Comparison of ENCODE assay signal across 19 cellular contexts in the genomic region with DNA sequence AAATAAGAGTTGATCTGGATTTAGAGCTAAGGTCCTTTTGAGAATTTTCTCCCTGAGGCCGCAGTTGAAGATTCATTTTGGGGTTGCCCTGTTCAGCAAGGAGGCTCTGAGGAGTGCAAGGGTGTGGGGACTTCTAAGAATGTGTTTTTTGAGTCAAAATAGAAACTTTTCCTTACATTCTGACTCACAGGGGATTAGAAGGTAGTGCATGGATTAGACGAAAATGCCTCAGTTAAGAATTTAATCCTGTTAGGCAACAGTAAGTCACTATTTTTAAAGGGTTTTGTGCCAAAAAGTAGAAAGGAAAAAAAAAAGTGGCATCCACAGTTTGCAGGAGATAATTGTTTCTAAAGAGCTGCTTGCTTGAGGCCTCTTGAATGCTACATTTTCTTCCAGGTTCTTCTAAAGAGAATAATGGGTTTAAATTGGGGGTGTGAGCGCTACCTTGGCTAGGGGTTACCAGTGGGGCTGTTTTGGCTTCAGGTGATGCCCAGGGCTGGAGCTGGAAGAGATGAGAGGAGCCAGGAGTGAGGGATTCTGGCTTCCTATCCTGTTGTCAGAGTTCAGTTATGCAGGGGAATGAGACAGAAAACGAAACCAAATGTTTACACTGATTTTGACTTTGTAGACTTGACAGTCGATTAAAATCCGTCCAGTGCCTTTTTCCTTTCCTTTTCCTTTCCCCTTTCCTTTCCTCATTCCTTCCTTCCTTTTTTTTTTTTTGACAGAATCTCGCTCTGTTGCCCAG. TPM values are rescaled to one million over a fixed set of nuclear protein-coding genes. Genes with fewer than 3 reads are reported as not detected.
DNase-seq lines count a peak whose midpoint lies in the region; ATAC-seq and TF ChIP-seq lines count a peak whose summit lies in the region.
"Had no signal": no experiment of that assay in that cellular context is flagged by ENCODE, and none has a peak within 500 bp of the region (broad histone marks: within the 10 kb centered on the region; RNA-seq: fewer than 3 reads in every experiment).

No MANE protein-coding gene starts in this region.

- intact Hi-C loops in spleen (cut with DNase I; ENCODE audit: low total_unique reads) = no loop called here

- ATAC-seq in GM23338 = no peak
- no peak for ATAC-seq in HG03378 (IDR thresholded peaks at IDR 0.05; ENCODE audit: unreplicated experiment)
- ATAC-seq: activated T-cell treated with anti-CD3 and anti-CD28 coated beads, Interleukin-2, amount 50 U/mL, for 72 hours; CD8-positive, alpha-beta T cell; right cardiac atrium had no signal

- TF ChIP-seq CTCF in GM23338 (conservative IDR thresholded peaks at IDR 0.05; ENCODE audit: low read depth in 2 of 2) (no peak), WI38 (IDR thresholded peaks at IDR 0.05; ENCODE audit: low read depth, low read length) (no peak), hepatocyte (IDR thresholded peaks at IDR 0.05; ENCODE audit: poor library complexity) (no peak), spleen (IDR thresholded peaks at IDR 0.05 in 8 of 11, conservative IDR thresholded peaks at IDR 0.05 in 3 of 11) (no peak)

- DNase-seq in GM23338 (ENCODE audit: low spot score) (no peak), hepatocyte (ENCODE audit: low spot score) (no peak), spleen (no peak), NCI-H510A (lab: John Stamatoyannopoulos, UW) (no peak), NCI-H2196 treated with DMSO at 0.1 percent for 48 hours (lab: John Stamatoyannopoulos, UW; ENCODE audit: unreplicated experiment) (no peak)
- no peak for DNase-seq in activated CD4-positive, CD25-positive, alpha-beta regulatory T cell treated with anti-CD3 and anti-CD28 coated beads, Interleukin-2, amount 50 U/mL, for 72 hours
- DNase-seq: activated CD4-positive, alpha-beta memory T cell treated with anti-CD3 and anti-CD28 coated beads for 36 hours; activated T-cell treated with anti-CD3 and anti-CD28 coated beads, Interleukin-2, amount 50 U/mL, for 72 hours; CD8-positive, alpha-beta T cell; NCI-H1105; NCI-H2227 treated with DMSO at 0.1 percent for 48 hours; right cardiac atrium; stimulated activated CD4-positive, alpha-beta T cell treated with anti-CD3 and anti-CD28 coated beads, Interleukin-4, amount 100 ng/mL, for 1 hour; stimulated activated CD8-positive, alpha-beta memory T cell treated with anti-CD3 and anti-CD28 coated beads, Interleukin-4, amount 100 ng/mL, for 48 hours; thyroid gland had no signal

- H3K27me3 ChIP-seq in GM23338 (ENCODE audit: insufficient read depth) (no peaks in the 10 kb centered on the region), hepatocyte (no peaks in the 10 kb centered on the region), spleen (replicated peaks in 1 of 7) (peaks cover 0 to 4% (median 0%) of the 10 kb centered on the region in 7 donors)
- H3K27me3 ChIP-seq: thyroid gland had no signal

- H3K4me3 Mint-ChIP-seq in GM23338 = no peak overlapping the region
- H3K4me3 Mint-ChIP-seq: activated CD4-positive, alpha-beta memory T cell treated with anti-CD3 and anti-CD28 coated beads for 36 hours; activated T-cell treated with anti-CD3 and anti-CD28 coated beads, Interleukin-2, amount 50 U/mL, for 72 hours; CD8-positive, alpha-beta T cell; nephron had no signal

- no peaks in the 10 kb centered on the region for H3F3A ChIP-seq in GM23338 (replicated peaks; ENCODE audit: low read depth)

- H3K4me2 ChIP-seq in GM23338 (no peak overlapping the region), hepatocyte (peak overlapping the region; percentile 67)

- no peaks in the 10 kb centered on the region for H3K27me3 Mint-ChIP-seq in GM23338 (ENCODE audit: insufficient read depth, low read depth, poor library complexity)

- peaks cover 2% of the 10 kb centered on the region; the same call in 1 of the 2 replicates for H3K9me2 ChIP-seq in GM23338 (ENCODE audit: insufficient read depth)
- no peaks in the 10 kb centered on the region for H3K9me2 ChIP-seq in hepatocyte (replicated peaks; ENCODE audit: insufficient read depth)

- H3K4me1 Mint-ChIP-seq in GM23338 = no peaks in the 10 kb centered on the region; the same call in 2 of the 3 replicates

- H4K20me1 ChIP-seq in GM23338 (replicated peaks; ENCODE audit: insufficient read depth) (no peaks in the 10 kb centered on the region), hepatocyte (ENCODE audit: insufficient read depth, poor library complexity, severe bottlenecking) (no peaks in the 10 kb centered on the region)

- H3K27ac Mint-ChIP-seq in GM23338 = no peak overlapping the region
- H3K27ac Mint-ChIP-seq: activated CD4-positive, alpha-beta memory T cell treated with anti-CD3 and anti-CD28 coated beads for 36 hours; CD8-positive, alpha-beta T cell had no signal

- H3K4me3 ChIP-seq in GM23338 = no peak overlapping the region
- peak overlapping the region; percentile 33; the same call in 1 of the 2 replicates for H3K4me3 ChIP-seq in WI38 (ENCODE audit: low read depth, low read length)
- no peak overlapping the region for H3K4me3 ChIP-seq in hepatocyte
- no peak overlapping the region for H3K4me3 ChIP-seq in spleen
- H3K4me3 ChIP-seq: SK-N-MC, thyroid gland had no signal

- 0 out of 3 replicates have a peak, but pooled peaks cover 3% of the 10 kb centered on the region for H3K9me3 Mint-ChIP-seq in GM23338

- H3K79me2 ChIP-seq in GM23338 (replicated peaks; ENCODE audit: insufficient read depth) = no peaks in the 10 kb centered on the region
- no peaks in the 10 kb centered on the region for H3K79me2 ChIP-seq in hepatocyte

- H3K4me1 ChIP-seq in GM23338 (ENCODE audit: insufficient read depth) (no peaks in the 10 kb centered on the region), hepatocyte (ENCODE audit: insufficient read depth) (no peaks in the 10 kb centered on the region), spleen (peaks cover 0 to 4% (median 0%) of the 10 kb centered on the region in 6 donors)
- H3K4me1 ChIP-seq: thyroid gland had no signal

- H3K36me3 ChIP-seq in GM23338 (ENCODE audit: insufficient read depth) (no peaks in the 10 kb centered on the region), hepatocyte (replicated peaks; ENCODE audit: insufficient read depth, low read depth) (no peaks in the 10 kb centered on the region), spleen (no peaks in the 10 kb centered on the region)
- H3K36me3 ChIP-seq: thyroid gland had no signal

- WGBS in hepatocyte (ENCODE audit: low lambda C conversion rate, missing lambda C conversion rate) = 52% methylated on average over 7 of the region's 7 CpGs
- WGBS in spleen, 5 donors = 49 to 67% (median 58%) methylated on average over 7 of the region's 7 CpGs

- H3K27ac ChIP-seq in GM23338 (ENCODE audit: low read depth) (no peak overlapping the region), hepatocyte (peak overlapping the region; percentile 37), spleen (peak overlapping the region in 5 of 8 donors; percentile 30 to 55 (median 37))
- H3K27ac ChIP-seq: SK-N-MC, thyroid gland had no signal

- no peaks in the 10 kb centered on the region; the same call in 2 of the 3 replicates for H3K36me3 Mint-ChIP-seq in GM23338 (ENCODE audit: low read depth)
- H3K36me3 Mint-ChIP-seq: CD8-positive, alpha-beta T cell had no signal

- no peak for TF ChIP-seq POLR2A in spleen (IDR thresholded peaks at IDR 0.05)

- no peaks in the 10 kb centered on the region for H3K9me3 ChIP-seq in hepatocyte (ENCODE audit: low read depth)
- H3K9me3 ChIP-seq in spleen = peaks cover 0 to 12% (median 8%) of the 10 kb centered on the region in 8 donors
- H3K9me3 ChIP-seq: thyroid gland had no signal

- H2AFZ ChIP-seq in GM23338 (peak overlapping the region; percentile 38; the same call in 1 of the 2 replicates), hepatocyte (no peak overlapping the region)

TF ChIP-seq in GM23338, 12 proteins besides CTCF, POLR2A, EP300 and RAD21:
- TF ChIP-seq, protein P1, sequence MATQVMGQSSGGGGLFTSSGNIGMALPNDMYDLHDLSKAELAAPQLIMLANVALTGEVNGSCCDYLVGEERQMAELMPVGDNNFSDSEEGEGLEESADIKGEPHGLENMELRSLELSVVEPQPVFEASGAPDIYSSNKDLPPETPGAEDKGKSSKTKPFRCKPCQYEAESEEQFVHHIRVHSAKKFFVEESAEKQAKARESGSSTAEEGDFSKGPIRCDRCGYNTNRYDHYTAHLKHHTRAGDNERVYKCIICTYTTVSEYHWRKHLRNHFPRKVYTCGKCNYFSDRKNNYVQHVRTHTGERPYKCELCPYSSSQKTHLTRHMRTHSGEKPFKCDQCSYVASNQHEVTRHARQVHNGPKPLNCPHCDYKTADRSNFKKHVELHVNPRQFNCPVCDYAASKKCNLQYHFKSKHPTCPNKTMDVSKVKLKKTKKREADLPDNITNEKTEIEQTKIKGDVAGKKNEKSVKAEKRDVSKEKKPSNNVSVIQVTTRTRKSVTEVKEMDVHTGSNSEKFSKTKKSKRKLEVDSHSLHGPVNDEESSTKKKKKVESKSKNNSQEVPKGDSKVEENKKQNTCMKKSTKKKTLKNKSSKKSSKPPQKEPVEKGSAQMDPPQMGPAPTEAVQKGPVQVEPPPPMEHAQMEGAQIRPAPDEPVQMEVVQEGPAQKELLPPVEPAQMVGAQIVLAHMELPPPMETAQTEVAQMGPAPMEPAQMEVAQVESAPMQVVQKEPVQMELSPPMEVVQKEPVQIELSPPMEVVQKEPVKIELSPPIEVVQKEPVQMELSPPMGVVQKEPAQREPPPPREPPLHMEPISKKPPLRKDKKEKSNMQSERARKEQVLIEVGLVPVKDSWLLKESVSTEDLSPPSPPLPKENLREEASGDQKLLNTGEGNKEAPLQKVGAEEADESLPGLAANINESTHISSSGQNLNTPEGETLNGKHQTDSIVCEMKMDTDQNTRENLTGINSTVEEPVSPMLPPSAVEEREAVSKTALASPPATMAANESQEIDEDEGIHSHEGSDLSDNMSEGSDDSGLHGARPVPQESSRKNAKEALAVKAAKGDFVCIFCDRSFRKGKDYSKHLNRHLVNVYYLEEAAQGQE (IDR thresholded peaks at IDR 0.05; ENCODE audit: unreplicated experiment) = no peak
- no peak for TF ChIP-seq NANOG (IDR thresholded peaks at IDR 0.05; ENCODE audit: borderline replicate concordance)

RNA-seq across cellular contexts. Expression of a gene that starts 52.9 kb away (rescaled TPM):
- 37.5 and 39.5 TPM in 2 replicates for total RNA-seq in GM23338 (2014; rRNA removed; shearing (Covaris generic))
- polyA plus RNA-seq in GM23338 (2016; fragmentation: Nextera tagmentation; extraction: Ambion mirVana) (18.7 and 20.1 TPM in 2 replicates), hepatocyte (148 and 163 TPM in 2 replicates), spleen (1 to 10 TPM; 3.9 to 7.4 (median 4.9) TPM)
- total RNA-seq in hepatocyte (111 and 116 TPM in 2 replicates), spleen (10 to 100 TPM; 10.6 to 38.0 (median 19.7) TPM)
